In genomic region chr15:65638107-65638506, GRCh38 we compare ENCODE assay signal across 1 cellular context.
TF ChIP-seq lines count a peak whose summit lies in the region.

No MANE protein-coding gene starts in this region.

TF ChIP-seq in A549, 52 proteins besides CTCF, POLR2A, EP300 and RAD21 (continued from another document):
- TF ChIP-seq REST (IDR thresholded peaks at IDR 0.05) (no peak), HEYL (CRISPR knock-in tag; IDR thresholded peaks at IDR 0.05) (no peak), RNF2 (IDR thresholded peaks at IDR 0.05; ENCODE audit: borderline replicate concordance, low read depth) (no peak), TFCP2L1 (CRISPR knock-in tag; IDR thresholded peaks at IDR 0.05) (no peak), HOXA7 (CRISPR knock-in tag; IDR thresholded peaks at IDR 0.05) (no peak), GATA3 (IDR thresholded peaks at IDR 0.05; ENCODE audit: borderline replicate concordance) (no peak), ZC3H11A (IDR thresholded peaks at IDR 0.05) (no peak), PBX3 (IDR thresholded peaks at IDR 0.05) (no peak)
